ENCODE assay signal across 1 cellular context in genomic region chr3:2516762-2517441, GRCh38.
TF ChIP-seq lines count a peak whose summit lies in the region.

No MANE protein-coding gene starts in this region.

TF ChIP-seq in GM12878, 131 proteins besides CTCF, POLR2A, EP300 and RAD21 (continued from another document):
- no peak for TF ChIP-seq MEF2A (IDR thresholded peaks at IDR 0.05; ENCODE audit: insufficient read depth, low read depth, low read length)
- TF ChIP-seq MTA2 (IDR thresholded peaks at IDR 0.05; ENCODE audit: low read depth) = no peak
- 0 out of 2 replicates have a peak, but pooled peaks have one; percentile 35 for TF ChIP-seq CBFB (IDR thresholded peaks at IDR 0.05; ENCODE audit: low read depth)
- 0 out of 2 replicates have a peak, but pooled peaks have one; percentile 46 for TF ChIP-seq FOXM1 (IDR thresholded peaks at IDR 0.05; ENCODE audit: low read depth, low read length)
- peak; percentile 78; the same call in 1 of the 2 replicates for TF ChIP-seq CBX5 (IDR thresholded peaks at IDR 0.05; ENCODE audit: low read depth)
- no peak for TF ChIP-seq POU2F2 (IDR thresholded peaks at IDR 0.05; ENCODE audit: borderline replicate concordance, low read depth, low read length)
- TF ChIP-seq TCF3 (IDR thresholded peaks at IDR 0.05; ENCODE audit: borderline replicate concordance, insufficient read depth, low read depth, low read length) = no peak
- TF ChIP-seq SMARCA5 (IDR thresholded peaks at IDR 0.05) = no peak
